Comparison of ENCODE assay signal across 12 cellular contexts in genomic region chr5:124740055-124740454, GRCh38. TPM values are rescaled to one million over a fixed set of nuclear protein-coding genes. Genes with fewer than 3 reads are reported as not detected.
DNase-seq lines count a peak whose midpoint lies in the region; ATAC-seq and TF ChIP-seq lines count a peak whose summit lies in the region.
"Had no signal": no experiment of that assay in that cellular context is flagged by ENCODE, and none has a peak within 500 bp of the region (broad histone marks: within the 10 kb centered on the region; RNA-seq: fewer than 3 reads in every experiment).

No MANE protein-coding gene starts in this region.

- H3K79me2 ChIP-seq in SU-DHL-6 (ENCODE audit: insufficient read depth, low read length) = peaks cover 97% of the 10 kb centered on the region

- H3K9ac ChIP-seq in SU-DHL-6 (ENCODE audit: low read length) (peak overlapping the region; percentile 66), iPS-20b (ENCODE audit: low read depth, low read length) (peak overlapping the region; percentile 24; the same call in 1 of the 2 replicates)

- intact Hi-C loops in psoas muscle (cut with DNase I) = loop anchor here (5.0 to 10.0 kb wide), 2 partner anchors 33 to 215 kb away; no protein-coding TSS in a partner anchor

- H3F3A ChIP-seq in SU-DHL-6 (ENCODE audit: insufficient read depth) = peaks cover 69% of the 10 kb centered on the region

- peak overlapping the region; percentile 98 for H3K27ac ChIP-seq in SU-DHL-6 (ENCODE audit: low read depth, low read length)
- no peak overlapping the region for H3K27ac ChIP-seq in iPS-20b (ENCODE audit: low read length)
- peak overlapping the region; percentile 51 for H3K27ac ChIP-seq in psoas muscle

- no peak overlapping the region for H2AFZ ChIP-seq in SU-DHL-6 (ENCODE audit: low read depth, low read length, severe bottlenecking)

- DNase-seq in GM12865 (ENCODE audit: low read depth) = no peak
- DNase-seq in psoas muscle = no peak
- DNase-seq in activated CD4-positive, alpha-beta T cell treated with anti-CD3 and anti-CD28 coated beads, Interleukin-2, amount 50 U/mL, for 4 hours = no peak
- DNase-seq: activated naive CD4-positive, alpha-beta T cell treated with anti-CD3 and anti-CD28 coated beads, Interleukin-2, amount 50 U/mL, for 16 hours; glutamatergic neuron; NCI-H187; stimulated activated CD4-positive, alpha-beta T cell treated with anti-CD3 and anti-CD28 coated beads, Interleukin-2, amount 100 ng/mL, for 24 hours had no signal

- no peaks in the 10 kb centered on the region for H3K9me3 ChIP-seq in SU-DHL-6 (ENCODE audit: insufficient read depth, low read length)
- no peaks in the 10 kb centered on the region for H3K9me3 ChIP-seq in iPS-20b (ENCODE audit: insufficient read depth, low read depth, low read length)
- no peaks in the 10 kb centered on the region for H3K9me3 ChIP-seq in psoas muscle

- TF ChIP-seq CTCF in GM12865 (IDR thresholded peaks at IDR 0.05; ENCODE audit: insufficient read depth, low read depth, low read length, missing control alignments) (no peak), SU-DHL-6 (IDR thresholded peaks at IDR 0.05; ENCODE audit: insufficient read depth, low read length, poor library complexity, severe bottlenecking) (no peak), psoas muscle (IDR thresholded peaks at IDR 0.05) (no peak)

- H3K36me3 ChIP-seq in SU-DHL-6 (ENCODE audit: low read length) (no peaks in the 10 kb centered on the region; the same call in 1 of the 2 replicates), iPS-20b (ENCODE audit: insufficient read depth, low read depth, low read length) (peaks cover 11% of the 10 kb centered on the region), psoas muscle (ENCODE audit: insufficient read depth in 1 of 2, low read depth in 1 of 2) (no peaks in the 10 kb centered on the region)

- H4K20me1 ChIP-seq in SU-DHL-6 (ENCODE audit: low read depth, low read length) = no peaks in the 10 kb centered on the region

- H3K9me2 ChIP-seq in SU-DHL-6 (replicated peaks; ENCODE audit: insufficient read depth, low read length) = no peaks in the 10 kb centered on the region

- no peaks in the 10 kb centered on the region for H3K27me3 ChIP-seq in SU-DHL-6 (ENCODE audit: low read length)
- H3K27me3 ChIP-seq in iPS-20b (ENCODE audit: insufficient read depth, low read length) = no peaks in the 10 kb centered on the region
- no peaks in the 10 kb centered on the region for H3K27me3 ChIP-seq in psoas muscle (ENCODE audit: insufficient read depth in 3 of 3, low read length in 2 of 3)

- ATAC-seq in psoas muscle (no peak), HG03571 (IDR thresholded peaks at IDR 0.05; ENCODE audit: unreplicated experiment) (no peak), GM18870 (IDR thresholded peaks at IDR 0.05; ENCODE audit: unreplicated experiment) (no peak), GM21528 (IDR thresholded peaks at IDR 0.05; ENCODE audit: low FRiP score, unreplicated experiment) (no peak)

- H3K4me2 ChIP-seq in SU-DHL-6 (ENCODE audit: low read depth, low read length, poor library complexity, severe bottlenecking) = peak overlapping the region; percentile 96

- H3K4me3 ChIP-seq in GM12865 (ENCODE audit: low read depth, low read length) = peak overlapping the region; percentile 31
- H3K4me3 ChIP-seq in SU-DHL-6 (ENCODE audit: insufficient read depth, low read length, poor library complexity, severe bottlenecking) = peak overlapping the region; percentile 49
- peak overlapping the region; percentile 87 for H3K4me3 ChIP-seq in iPS-20b (ENCODE audit: low read length)
- H3K4me3 ChIP-seq in psoas muscle = peak overlapping the region; percentile 47

- peaks cover 79% of the 10 kb centered on the region for H3K4me1 ChIP-seq in iPS-20b (ENCODE audit: insufficient read depth, low read length)
- peaks cover 75% of the 10 kb centered on the region for H3K4me1 ChIP-seq in psoas muscle

- 37 to 50% (median 39%) methylated on average over 5 of the region's 5 CpGs for WGBS in psoas muscle, 3 donors

RNA-seq across cellular contexts. Expression of gene ZNF608, which starts 6.4 kb away (rescaled TPM):
- total RNA-seq in psoas muscle = 10 to 100 TPM in 2 of 4 donors, 1 to 10 TPM in 2; 7.3 to 11.7 (median 10.3) TPM
- polyA plus RNA-seq in psoas muscle = 1 to 10 TPM; 1.6 to 9.8 (median 3.3) TPM

Comparison
In these comparisons a context has a peak if more than half of its experiments do, and no peak if none do; other contexts are left out.
1. H3K4me3 ChIP-seq: peak in every context shown above with its lines; median percentile 87 in iPS-20b; 49 in SU-DHL-6; 47 in psoas muscle; 31 in GM12865.